Comparison of ENCODE assay signal across 9 cellular contexts in the genomic region with DNA sequence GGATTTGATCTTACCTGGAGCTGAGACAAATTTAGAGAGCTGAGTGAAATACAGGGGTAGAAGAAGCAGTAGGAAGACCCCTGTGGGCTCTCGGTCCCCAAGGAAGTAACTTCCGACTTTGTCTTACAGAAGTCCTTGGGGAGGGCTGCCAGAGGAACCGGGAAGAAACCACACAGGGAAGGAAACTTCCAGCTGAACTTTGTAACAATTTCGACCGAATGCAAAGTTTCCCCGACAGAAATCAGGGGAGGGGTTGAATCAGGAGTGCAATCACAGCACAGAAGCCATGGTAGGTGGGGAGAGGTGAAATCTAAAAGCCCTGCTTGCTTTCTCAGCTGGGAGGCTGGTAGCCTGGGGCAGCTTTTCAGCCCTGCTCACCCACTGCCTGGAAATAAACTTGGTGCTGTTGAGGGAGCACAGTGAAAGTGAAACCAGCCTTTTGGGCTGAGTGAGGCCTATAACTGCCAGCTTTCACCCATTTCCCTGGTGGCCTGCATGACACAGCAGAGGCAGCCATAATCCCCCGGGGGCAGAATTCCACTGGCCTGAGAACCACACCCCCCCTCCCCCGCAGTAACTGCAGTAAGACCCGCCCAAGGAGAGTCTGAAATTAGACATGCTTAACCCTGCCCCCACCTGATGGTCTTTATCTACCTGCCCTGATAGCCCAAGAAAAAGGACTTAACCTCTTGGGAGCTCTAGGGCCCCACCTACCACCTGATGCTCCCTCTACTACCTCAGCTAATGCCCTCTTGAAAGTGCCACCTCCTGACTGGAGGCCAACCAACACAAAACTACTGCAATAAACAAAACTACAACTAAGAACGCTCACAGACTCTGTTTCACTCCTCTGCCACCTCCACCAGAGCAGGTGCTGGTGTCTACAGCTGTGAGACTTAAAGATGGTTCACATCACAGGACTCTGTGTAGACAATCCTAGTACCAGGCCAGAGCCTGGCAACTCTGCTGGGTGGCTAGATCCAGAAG.
DNase-seq lines count a peak whose midpoint lies in the region; ATAC-seq, FAIRE-seq and TF ChIP-seq lines count a peak whose summit lies in the region.
"Had no signal": no experiment of that assay in that cellular context is flagged by ENCODE, and none has a peak within 500 bp of the region (broad histone marks: within the 10 kb centered on the region; RNA-seq: fewer than 3 reads in every experiment).

No MANE protein-coding gene starts in this region.

- peaks cover 21% of the 10 kb centered on the region for H3F3A ChIP-seq in MM.1S (ENCODE audit: insufficient read depth, low read length)

- no peaks in the 10 kb centered on the region for H3K9me3 ChIP-seq in MM.1S (replicated peaks; ENCODE audit: insufficient read depth, low read length)

- H3K9me2 ChIP-seq in MM.1S (replicated peaks; ENCODE audit: insufficient read depth, low read length): no peaks in the 10 kb centered on the region

- FAIRE-seq in GM12892 (lab: Jason Lieb, UNC): peak; percentile 89

- H3K4me1 ChIP-seq in MM.1S (ENCODE audit: low read length): peaks cover 16% of the 10 kb centered on the region

- TF ChIP-seq CTCF in HFFc6 (IDR thresholded peaks at IDR 0.05): no peak
- peak; percentile 13 for TF ChIP-seq CTCF in MM.1S (IDR thresholded peaks at IDR 0.05; ENCODE audit: low read length)

- H3K36me3 Mint-ChIP-seq in HFFc6 (ENCODE audit: low read depth): no peaks in the 10 kb centered on the region
- no peaks in the 10 kb centered on the region for H3K36me3 Mint-ChIP-seq in effector memory CD8-positive, alpha-beta T cell (ENCODE audit: insufficient read depth)

- H4K20me1 ChIP-seq in MM.1S (ENCODE audit: insufficient read depth, low read length): no peaks in the 10 kb centered on the region

- H2AFZ ChIP-seq in MM.1S (ENCODE audit: low read length): peak overlapping the region; percentile 69

- DNase-seq in GM12892 (ENCODE audit: insufficient read length) (no peak), HFFc6 (no peak), MM.1S (peak; percentile 95), left lobe of liver (ENCODE audit: low spot score) (no peak), superior temporal gyrus (ENCODE audit: extremely low spot score) (no peak), occipital lobe (lab: John Stamatoyannopoulos, UW) (no peak), NCI-H2029 (lab: John Stamatoyannopoulos, UW) (no peak)
- DNase-seq in effector memory CD8-positive, alpha-beta T cell: no peak

- no peaks in the 10 kb centered on the region; the same call in 1 of the 2 replicates for H3K4me1 Mint-ChIP-seq in HFFc6 (ENCODE audit: low read depth)
- no peaks in the 10 kb centered on the region for H3K4me1 Mint-ChIP-seq in effector memory CD8-positive, alpha-beta T cell (ENCODE audit: low read depth in 2 of 2)
- H3K4me1 Mint-ChIP-seq: neural crest cell had no signal

- H3K27ac Mint-ChIP-seq in HFFc6: peak overlapping the region; percentile 36; the same call in 1 of the 2 replicates
- H3K27ac Mint-ChIP-seq in effector memory CD8-positive, alpha-beta T cell: no peak overlapping the region

- TF ChIP-seq POLR2A in GM12892 (IDR thresholded peaks at IDR 0.05; ENCODE audit: low read depth, low read length): no peak; the same call in 1 of the 2 replicates

- no peaks in the 10 kb centered on the region for H3K36me3 ChIP-seq in MM.1S (replicated peaks; ENCODE audit: insufficient read depth, low read length)

- peak overlapping the region; percentile 78 for H3K27ac ChIP-seq in MM.1S (ENCODE audit: low read length)

- peak overlapping the region; percentile 79 for H3K4me2 ChIP-seq in MM.1S (ENCODE audit: low read depth, low read length)

- no peaks in the 10 kb centered on the region for H3K79me2 ChIP-seq in MM.1S (ENCODE audit: low read length)

- peaks cover 1% of the 10 kb centered on the region; the same call in 1 of the 2 replicates for H3K27me3 Mint-ChIP-seq in HFFc6 (ENCODE audit: insufficient read depth)
- H3K27me3 Mint-ChIP-seq in effector memory CD8-positive, alpha-beta T cell: no peaks in the 10 kb centered on the region

- H3K9me3 Mint-ChIP-seq in HFFc6: peaks cover 31% of the 10 kb centered on the region
- peaks cover 4 to 17% of the 10 kb centered on the region in 2 donors for H3K9me3 Mint-ChIP-seq in effector memory CD8-positive, alpha-beta T cell

- H3K27me3 ChIP-seq in MM.1S (replicated peaks; ENCODE audit: insufficient read depth, low read length): no peaks in the 10 kb centered on the region

- peak overlapping the region; percentile 54; the same call in 1 of the 2 replicates for H3K4me3 Mint-ChIP-seq in HFFc6
- no peak overlapping the region for H3K4me3 Mint-ChIP-seq in effector memory CD8-positive, alpha-beta T cell
- H3K4me3 Mint-ChIP-seq: neural crest cell had no signal

- peak overlapping the region; percentile 36 for H3K4me3 ChIP-seq in MM.1S (ENCODE audit: low read length)

- ATAC-seq in left lobe of liver: peak; percentile 83
- ATAC-seq in effector memory CD8-positive, alpha-beta T cell (replicated peaks): no peak

- H3K9ac ChIP-seq in MM.1S (ENCODE audit: low read length): peak overlapping the region; percentile 46
